ENCODE assay signal across 30 cellular contexts in genomic region chr2:7127687-7128086, GRCh38.
DNase-seq lines count a peak whose midpoint lies in the region; ATAC-seq, FAIRE-seq and TF ChIP-seq lines count a peak whose summit lies in the region.
"Had no signal": no experiment of that assay in that cellular context is flagged by ENCODE, and none has a peak within 500 bp of the region (broad histone marks: within the 10 kb centered on the region; RNA-seq: fewer than 3 reads in every experiment).

No MANE protein-coding gene starts in this region.

- POLR2A ChIA-PET in HepG2 (lab: Yijun Ruan, JAX), result no interaction called here
- POLR2A ChIA-PET in K562 (lab: Yijun Ruan, JAX), result no interaction called here

- H3K36me3 ChIP-seq in HepG2 (replicated peaks in 1 of 2; ENCODE audit: control insufficient read depth in 1 of 2, insufficient read depth in 2 of 2, low read length in 2 of 2) (no peaks in the 10 kb centered on the region), right lobe of liver (no peaks in the 10 kb centered on the region), K562 (ENCODE audit: control insufficient read depth, insufficient read depth, low read length) (no peaks in the 10 kb centered on the region)
- H3K36me3 ChIP-seq: BE2C; BLaER1; BLaER1 treated with 17β-estradiol and CSF1 and Interleukin-3, amounts not matched to agents 10 nM and 100 nM had no signal

- FAIRE-seq in HepG2 (lab: Jason Lieb, UNC) (no peak), K562 (lab: Jason Lieb, UNC) (no peak)
- FAIRE-seq: A204.1, A549, D721Med had no signal

- TF ChIP-seq RAD21 in HepG2 (CRISPR knock-in tag; IDR thresholded peaks at IDR 0.05) (no peak), K562 (CRISPR knock-in tag; conservative IDR thresholded peaks at IDR 0.05 in 1 of 2, IDR thresholded peaks at IDR 0.05 in 1 of 2) (no peak)

- no peak overlapping the region for H3K9ac ChIP-seq in HepG2 (ENCODE audit: insufficient read depth, low read depth, low read length)
- H3K9ac ChIP-seq in K562 (ENCODE audit: insufficient read depth in 1 of 2, low read depth in 2 of 2, low read length in 2 of 2), result no peak overlapping the region
- H3K9ac ChIP-seq: BLaER1; BLaER1 treated with 17β-estradiol and CSF1 and Interleukin-3, amounts not matched to agents 10 nM and 100 nM had no signal

- H2AFZ ChIP-seq in HepG2 (ENCODE audit: low read length) (no peak overlapping the region), K562 (ENCODE audit: low read depth, low read length) (no peak overlapping the region)

- H3K27ac ChIP-seq in HepG2 (ENCODE audit: extremely low read length, insufficient read depth, low read length) (no peak overlapping the region), right lobe of liver (no peak overlapping the region), K562 (ENCODE audit: extremely low read depth, low read depth, low read length) (no peak overlapping the region)
- H3K27ac ChIP-seq: 22Rv1; A549; BLaER1; BLaER1 treated with 17β-estradiol and CSF1 and Interleukin-3, amounts not matched to agents 10 nM and 100 nM; C4-2B had no signal

- H3K27me3 ChIP-seq in HepG2 (ENCODE audit: control insufficient read depth in 1 of 2, insufficient read depth in 2 of 2, low read length in 2 of 2) (no peaks in the 10 kb centered on the region), right lobe of liver (no peaks in the 10 kb centered on the region), K562 (ENCODE audit: control insufficient read depth in 2 of 2, insufficient read depth in 2 of 2, low read length in 2 of 2) (no peaks in the 10 kb centered on the region)
- H3K27me3 ChIP-seq: BE2C; BLaER1; BLaER1 treated with 17β-estradiol and CSF1 and Interleukin-3, amounts not matched to agents 10 nM and 100 nM had no signal

- H3K79me2 ChIP-seq in HepG2 (ENCODE audit: insufficient read depth, low read length) (no peaks in the 10 kb centered on the region), K562 (ENCODE audit: control insufficient read depth, insufficient read depth, low read length) (no peaks in the 10 kb centered on the region)

- H3K9me1 ChIP-seq in K562 (ENCODE audit: control insufficient read depth, insufficient read depth, low read length), result no peaks in the 10 kb centered on the region

- ATAC-seq in HepG2, result no peak
- no peak for ATAC-seq in right lobe of liver
- ATAC-seq in K562, result no peak
- ATAC-seq: A549; CD8-positive, alpha-beta T cell had no signal

- TF ChIP-seq EP300 in HepG2 (IDR thresholded peaks at IDR 0.05; ENCODE audit: low read depth in 2 of 2, low read length in 2 of 2) (no peak), HepG2 (CRISPR knock-in tag; IDR thresholded peaks at IDR 0.05; ENCODE audit: borderline replicate concordance) (no peak), K562 (IDR thresholded peaks at IDR 0.05; ENCODE audit: low read length) (no peak)

- BruUV-seq in HepG2 (replicated peaks; lab: Mats Ljungman, UMichigan), result no TSS peak
- no TSS peak for BruUV-seq in K562 (replicated peaks; lab: Mats Ljungman, UMichigan)

- no peak for DNase-seq in HepG2 (ENCODE audit: low spot score)
- no peak for DNase-seq in right lobe of liver
- DNase-seq in K562 (ENCODE audit: extremely low read depth in 1 of 4, low spot score in 3 of 4), result no peak
- no peak for DNase-seq in posterior vena cava (ENCODE audit: low spot score)
- DNase-seq: 8988T; ACHN; AML-193; BE2C; C1 segment of cervical spinal cord; Caco-2; Calu3; CD4-positive, alpha-beta memory T cell; CD4-positive, alpha-beta T cell; CD4-positive, CD25-positive, alpha-beta regulatory T cell; CD8-positive, alpha-beta memory T cell; CD8-positive, alpha-beta T cell; COR-L47; DMS 273 treated with DMSO at 0.1 percent for 48 hours; DMS153; DMS79; DMS79 treated with DMSO at 0.1 percent for 48 hours; DND-41; EL had no signal

- intact Hi-C loops in HepG2 (cut with micrococcal nuclease; ENCODE audit: unreplicated experiment) (no loop called here), right lobe of liver (cut with DNase I) (no loop called here), K562 (cut with micrococcal nuclease) (no loop called here), posterior vena cava (cut with DNase I) (no loop called here)

- H3K4me3 ChIP-seq in HepG2 (replicated peaks in 1 of 3; ENCODE audit: insufficient read depth in 1 of 3, low read depth in 2 of 3, low read length in 3 of 3) (no peak overlapping the region), right lobe of liver (no peak overlapping the region), K562 (no peak overlapping the region)
- H3K4me3 ChIP-seq: A549; BLaER1; BLaER1 treated with 17β-estradiol and CSF1 and Interleukin-3, amounts not matched to agents 10 nM and 100 nM had no signal

- H3K4me2 ChIP-seq in HepG2 (ENCODE audit: low read depth, low read length), result no peak overlapping the region
- H3K4me2 ChIP-seq in K562 (ENCODE audit: insufficient read depth, low read length), result no peak overlapping the region
- H3K4me2 ChIP-seq: A549; BLaER1; BLaER1 treated with 17β-estradiol and CSF1 and Interleukin-3, amounts not matched to agents 10 nM and 100 nM had no signal

- no peak for TF ChIP-seq POLR2A in HepG2 (IDR thresholded peaks at IDR 0.05; ENCODE audit: insufficient read depth in 1 of 2, low read depth in 2 of 2, low read length in 2 of 2)
- no peak for TF ChIP-seq POLR2A in right lobe of liver (IDR thresholded peaks at IDR 0.05)
- no peak for TF ChIP-seq POLR2A in K562 (conservative IDR thresholded peaks at IDR 0.05)

- TF ChIP-seq CTCF in HepG2 (CRISPR knock-in tag; IDR thresholded peaks at IDR 0.05) (no peak), right lobe of liver (IDR thresholded peaks at IDR 0.05) (no peak), K562 (IDR thresholded peaks at IDR 0.05 in 2 of 3, conservative IDR thresholded peaks at IDR 0.05 in 1 of 3; ENCODE audit: insufficient read depth in 2 of 3, low read depth in 1 of 3, low read length in 3 of 3) (no peak)

- no peaks in the 10 kb centered on the region for H4K20me1 ChIP-seq in HepG2 (ENCODE audit: insufficient read depth, low read length)
- no peaks in the 10 kb centered on the region for H4K20me1 ChIP-seq in K562 (replicated peaks; ENCODE audit: control insufficient read depth, insufficient read depth, low read length)
- H4K20me1 ChIP-seq: BLaER1; BLaER1 treated with 17β-estradiol and CSF1 and Interleukin-3, amounts not matched to agents 10 nM and 100 nM had no signal

- in situ Hi-C loops in HepG2 (cut with HindIII; ENCODE audit: extremely low pct_ligation_motif_present, low pct_unique_long_range_greater_than_20kb), result no loop called here
- in situ Hi-C loops in K562 (cut with MboI), result no loop called here

- no peaks in the 10 kb centered on the region for H3K4me1 ChIP-seq in HepG2 (ENCODE audit: insufficient read depth, low read length)
- no peaks in the 10 kb centered on the region for H3K4me1 ChIP-seq in right lobe of liver
- H3K4me1 ChIP-seq in K562 (replicated peaks in 1 of 2; ENCODE audit: control insufficient read depth in 2 of 2, insufficient read depth in 2 of 2, low read length in 2 of 2), result no peaks in the 10 kb centered on the region
- H3K4me1 ChIP-seq: A549; BE2C; BLaER1; BLaER1 treated with 17β-estradiol and CSF1 and Interleukin-3, amounts not matched to agents 10 nM and 100 nM; Caco-2 had no signal

- CTCF ChIA-PET in HepG2 (lab: Yijun Ruan, JAX; ENCODE audit: low intra/inter-chr PET ratio, low total read pairs) (no interaction called here), K562 (lab: Yijun Ruan, JAX; ENCODE audit: low intra/inter-chr PET ratio) (no interaction called here)

- no peaks in the 10 kb centered on the region for H3K9me3 ChIP-seq in HepG2 (ENCODE audit: low read length)
- no peaks in the 10 kb centered on the region for H3K9me3 ChIP-seq in right lobe of liver
- H3K9me3 ChIP-seq in K562 (replicated peaks; ENCODE audit: control insufficient read depth, insufficient read depth, low read depth, low read length), result no peaks in the 10 kb centered on the region
- H3K9me3 ChIP-seq: BE2C, BLaER1 had no signal

TF ChIP-seq in HepG2, 621 proteins besides CTCF, POLR2A, EP300 and RAD21 (continues in another document):
- no peak for TF ChIP-seq EZH2 (conservative IDR thresholded peaks at IDR 0.05; ENCODE audit: low read depth, low read length)
- TF ChIP-seq MXI1 (IDR thresholded peaks at IDR 0.05; ENCODE audit: borderline replicate concordance, low read depth, low read length), result no peak
- TF ChIP-seq PCBP1 (IDR thresholded peaks at IDR 0.05; ENCODE audit: borderline replicate concordance, low read depth, low read length), result peak; percentile 81; the same call in 1 of the 2 replicates
- peak; percentile 91 for TF ChIP-seq HNRNPK (IDR thresholded peaks at IDR 0.05; ENCODE audit: low read depth, low read length, poor library complexity, severe bottlenecking)
- TF ChIP-seq ZNF329 (CRISPR knock-in tag; IDR thresholded peaks at IDR 0.05; ENCODE audit: low read depth), result no peak
- TF ChIP-seq LBX2 (CRISPR knock-in tag; IDR thresholded peaks at IDR 0.05; ENCODE audit: borderline replicate concordance), result no peak

TF ChIP-seq in K562, 482 proteins besides CTCF, POLR2A, EP300 and RAD21:
- TF ChIP-seq PHF20 (IDR thresholded peaks at IDR 0.05; ENCODE audit: partially characterized antibody) (no peak), ZNF639 (CRISPR knock-in tag; conservative IDR thresholded peaks at IDR 0.05 in 1 of 2, IDR thresholded peaks at IDR 0.05 in 1 of 2) (no peak), OTX1 (CRISPR knock-in tag; IDR thresholded peaks at IDR 0.05) (no peak), PCBP1 (IDR thresholded peaks at IDR 0.05; ENCODE audit: low read depth, low read length, poor library complexity, severe bottlenecking) (peak; percentile 33), VEZF1 (CRISPR knock-in tag; IDR thresholded peaks at IDR 0.05) (peak; percentile 39), HNRNPK (IDR thresholded peaks at IDR 0.05; ENCODE audit: low read depth, low read length, poor library complexity, severe bottlenecking) (peak; percentile 87)

Comparison
In these comparisons a context has a peak if more than half of its experiments do, and no peak if none do; other contexts are left out.
1. Of the 241 proteins assayed by ChIP-seq in both HepG2 and K562: peak only in HepG2: none; only in K562: none; in both: HNRNPK and PCBP1; in neither: 239.